19 cellular contexts compared by ENCODE assay signal in the genomic region with DNA sequence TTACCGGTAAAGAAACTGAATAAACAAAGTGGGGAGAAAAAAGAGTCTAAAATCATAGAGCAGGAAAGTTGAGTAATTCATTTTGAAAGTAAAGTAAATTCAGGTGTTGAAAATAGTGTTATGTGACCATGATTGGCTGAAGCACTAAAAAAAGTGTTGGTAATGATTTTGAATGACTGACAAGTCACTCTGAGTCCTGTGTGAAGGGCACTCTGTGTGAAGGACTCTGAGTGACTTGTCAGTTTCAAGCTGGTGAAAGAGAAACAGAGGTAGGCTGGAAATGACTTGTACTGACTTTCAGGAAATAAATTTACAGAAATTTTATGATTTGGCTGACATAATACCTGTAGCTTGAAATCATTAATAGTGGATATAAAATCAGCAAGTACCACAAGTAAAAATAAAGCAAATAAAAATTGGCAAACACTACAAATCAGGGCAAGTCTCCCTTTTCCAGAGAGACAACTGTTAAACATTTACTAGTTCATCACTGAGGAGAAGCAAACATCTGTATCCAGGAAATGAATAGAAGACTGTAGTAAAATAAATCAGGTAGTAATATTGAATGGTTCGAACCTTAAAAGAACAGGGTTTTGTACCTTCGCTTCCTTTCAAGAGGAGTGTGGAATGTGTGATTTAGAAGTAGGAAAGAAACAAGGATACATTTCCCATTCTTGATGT.
DNase-seq lines count a peak whose midpoint lies in the region; ATAC-seq and TF ChIP-seq lines count a peak whose summit lies in the region.
"Had no signal": no experiment of that assay in that cellular context is flagged by ENCODE, and none has a peak within 500 bp of the region (broad histone marks: within the 10 kb centered on the region; RNA-seq: fewer than 3 reads in every experiment).

No MANE protein-coding gene starts in this region.

- no peaks in the 10 kb centered on the region for H3K9me3 ChIP-seq in right cardiac atrium (ENCODE audit: control insufficient read depth, low read length)
- H3K9me3 ChIP-seq in hepatocyte (ENCODE audit: low read depth): no peaks in the 10 kb centered on the region
- no peaks in the 10 kb centered on the region for H3K9me3 ChIP-seq in upper lobe of right lung
- H3K9me3 ChIP-seq: Caco-2, SJCRH30 had no signal

- H3K4me3 ChIP-seq in right cardiac atrium (ENCODE audit: low read length) (no peak overlapping the region), hepatocyte (no peak overlapping the region), upper lobe of right lung (no peak overlapping the region)
- H3K4me3 ChIP-seq: SJCRH30 had no signal

- H3K27me3 ChIP-seq in right cardiac atrium (ENCODE audit: control insufficient read depth, insufficient read depth) (no peaks in the 10 kb centered on the region), hepatocyte (no peaks in the 10 kb centered on the region), upper lobe of right lung (no peaks in the 10 kb centered on the region)
- H3K27me3 ChIP-seq: SJCRH30 had no signal

- ATAC-seq in Right ventricle myocardium inferior: peak; percentile 42
- no peak for ATAC-seq in right cardiac atrium
- peak; percentile 81 for ATAC-seq in GM18867 (IDR thresholded peaks at IDR 0.05; ENCODE audit: unreplicated experiment)
- peak; percentile 76 for ATAC-seq in upper lobe of right lung
- ATAC-seq: PC-3 had no signal

- H3K27ac ChIP-seq in right cardiac atrium (ENCODE audit: low read length) (no peak overlapping the region), hepatocyte (no peak overlapping the region), upper lobe of right lung (no peak overlapping the region)
- H3K27ac ChIP-seq: KMS-11, SJCRH30 had no signal

- H3K36me3 ChIP-seq in hepatocyte (replicated peaks; ENCODE audit: insufficient read depth, low read depth): no peaks in the 10 kb centered on the region
- H3K36me3 ChIP-seq in upper lobe of right lung: no peaks in the 10 kb centered on the region
- H3K36me3 ChIP-seq: SJCRH30 had no signal

- intact Hi-C loops in Right ventricle myocardium inferior (cut with DNase I): no loop called here
- intact Hi-C loops in right cardiac atrium (cut with DNase I): no loop called here
- intact Hi-C loops in upper lobe of right lung (cut with DNase I): no loop called here

- H2AFZ ChIP-seq in hepatocyte: no peak overlapping the region

- DNase-seq in Right ventricle myocardium inferior (ENCODE audit: missing footprints): no peak
- DNase-seq in right cardiac atrium: no peak
- DNase-seq in hepatocyte (ENCODE audit: low spot score): peak; percentile 4
- DNase-seq in upper lobe of right lung: no peak
- DNase-seq in T-helper 2 cell: no peak
- DNase-seq in NOMO-1 (lab: John Stamatoyannopoulos, UW; ENCODE audit: unreplicated experiment in 2 of 2): no peak
- no peak for DNase-seq in SHP77 treated with DMSO at 0.1 percent for 48 hours (lab: John Stamatoyannopoulos, UW)
- DNase-seq: 8988T; Caco-2; CD4-positive, alpha-beta T cell; HFFc6; NCI-H1436; NCI-H2029 treated with DMSO at 0.1 percent for 48 hours; NCI-H748 treated with DMSO at 0.1 percent for 48 hours; PC-3; RPMI8226; SJCRH30 had no signal

- H3K4me1 ChIP-seq in right cardiac atrium (ENCODE audit: control insufficient read depth, insufficient read depth, low read length) (no peaks in the 10 kb centered on the region), hepatocyte (ENCODE audit: insufficient read depth) (no peaks in the 10 kb centered on the region), upper lobe of right lung (no peaks in the 10 kb centered on the region)
- H3K4me1 ChIP-seq: Caco-2, SJCRH30 had no signal

- H4K20me1 ChIP-seq in hepatocyte (ENCODE audit: insufficient read depth, poor library complexity, severe bottlenecking): no peaks in the 10 kb centered on the region

- no peaks in the 10 kb centered on the region for H3K9me2 ChIP-seq in hepatocyte (replicated peaks; ENCODE audit: insufficient read depth)

- WGBS in right cardiac atrium: 87% methylated on average over 3 of the region's 3 CpGs
- 89% methylated on average over 3 of the region's 3 CpGs for WGBS in hepatocyte (ENCODE audit: low lambda C conversion rate, missing lambda C conversion rate)

- H3K4me2 ChIP-seq in hepatocyte: no peak overlapping the region
- H3K4me2 ChIP-seq: KMS-11 had no signal

- TF ChIP-seq CTCF in hepatocyte (IDR thresholded peaks at IDR 0.05; ENCODE audit: poor library complexity): no peak
- no peak for TF ChIP-seq CTCF in upper lobe of right lung (IDR thresholded peaks at IDR 0.05)

- H3K79me2 ChIP-seq in hepatocyte: no peaks in the 10 kb centered on the region

Comparison
In these comparisons a context has a peak if more than half of its experiments do, and no peak if none do; other contexts are left out.
1. ATAC-seq: peak in Right ventricle myocardium inferior (single experiment), GM18867 (single experiment) and upper lobe of right lung (single experiment); none in right cardiac atrium (0 of 2).